In the genomic region with DNA sequence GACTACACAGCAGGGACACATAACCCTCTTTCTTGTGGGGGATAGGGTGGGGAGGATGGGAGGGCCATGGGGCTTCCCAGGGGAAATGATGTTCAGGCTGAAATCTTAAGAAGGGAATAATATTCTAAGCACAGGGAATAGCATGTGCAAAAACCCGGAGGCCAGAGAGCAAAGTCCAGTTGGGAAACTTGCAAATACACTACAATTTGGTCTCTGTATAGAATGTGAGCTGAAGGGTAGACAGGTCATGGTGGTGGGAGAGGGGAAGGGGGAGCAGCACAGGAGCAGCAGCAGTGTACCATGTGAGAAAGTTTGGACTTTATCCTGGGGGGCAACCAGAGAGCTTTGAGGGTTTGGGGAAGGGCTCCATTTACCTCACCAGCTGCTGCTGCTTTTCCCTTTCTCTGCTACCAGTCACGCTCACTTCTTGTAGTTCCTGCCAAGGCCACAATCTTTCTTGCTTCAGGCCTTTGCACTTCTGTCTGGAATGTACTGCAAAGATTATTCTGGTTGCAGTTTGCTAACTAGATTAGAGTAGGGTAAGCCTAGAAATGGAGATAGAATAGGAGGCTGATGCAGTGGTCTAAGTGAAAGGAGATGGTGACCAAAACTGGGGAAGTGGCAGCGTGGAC, we compare ENCODE assay signal across 2 cellular contexts.
A peak's percentile ranks its signal among the peaks of the same experiment; 100 is the strongest.
TF ChIP-seq lines count a peak whose summit lies in the region.

No MANE protein-coding gene starts in this region.

TF ChIP-seq in IMR-90, 13 proteins besides CTCF, POLR2A, EP300 and RAD21:
- TF ChIP-seq FOS (IDR thresholded peaks at IDR 0.05; ENCODE audit: low read depth, low read length) (no peak), CEBPB (IDR thresholded peaks at IDR 0.05; ENCODE audit: low read depth, low read length) (no peak), NFE2L2 (IDR thresholded peaks at IDR 0.05; ENCODE audit: low read depth, low read length) (no peak), MXI1 (IDR thresholded peaks at IDR 0.05; ENCODE audit: borderline replicate concordance, low read depth, low read length) (no peak), BHLHE40 (IDR thresholded peaks at IDR 0.05; ENCODE audit: low read depth, low read length) (no peak), MAZ (IDR thresholded peaks at IDR 0.05; ENCODE audit: borderline replicate concordance, low read depth, low read length) (no peak), RFX5 (IDR thresholded peaks at IDR 0.05; ENCODE audit: low read depth, low read length) (no peak), MAFK (IDR thresholded peaks at IDR 0.05; ENCODE audit: low read depth, low read length) (no peak), SMC3 (IDR thresholded peaks at IDR 0.05; ENCODE audit: low read depth, low read length) (no peak), CHD1 (IDR thresholded peaks at IDR 0.05; ENCODE audit: low read depth, low read length) (no peak)
- TF ChIP-seq, protein P1, sequence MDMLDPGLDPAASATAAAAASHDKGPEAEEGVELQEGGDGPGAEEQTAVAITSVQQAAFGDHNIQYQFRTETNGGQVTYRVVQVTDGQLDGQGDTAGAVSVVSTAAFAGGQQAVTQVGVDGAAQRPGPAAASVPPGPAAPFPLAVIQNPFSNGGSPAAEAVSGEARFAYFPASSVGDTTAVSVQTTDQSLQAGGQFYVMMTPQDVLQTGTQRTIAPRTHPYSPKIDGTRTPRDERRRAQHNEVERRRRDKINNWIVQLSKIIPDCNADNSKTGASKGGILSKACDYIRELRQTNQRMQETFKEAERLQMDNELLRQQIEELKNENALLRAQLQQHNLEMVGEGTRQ (IDR thresholded peaks at IDR 0.05; ENCODE audit: low read depth, low read length), result no peak

TF ChIP-seq in HepG2, 621 proteins besides CTCF, POLR2A, EP300 and RAD21:
- TF ChIP-seq ESRRA (CRISPR knock-in tag; IDR thresholded peaks at IDR 0.05; ENCODE audit: low read depth), result 0 out of 2 replicates have a peak, but pooled peaks have one; percentile 44
- TF ChIP-seq NAIF1 (CRISPR knock-in tag; IDR thresholded peaks at IDR 0.05; ENCODE audit: borderline replicate concordance), result no peak
- TF ChIP-seq ZMYM3 (CRISPR knock-in tag; IDR thresholded peaks at IDR 0.05), result 0 out of 2 replicates have a peak, but pooled peaks have one; percentile 32
- TF ChIP-seq GPN1 (CRISPR knock-in tag; IDR thresholded peaks at IDR 0.05; ENCODE audit: borderline replicate concordance), result no peak
- TF ChIP-seq NFIC (IDR thresholded peaks at IDR 0.05; ENCODE audit: low read length), result no peak
- no peak for TF ChIP-seq KAT8 (CRISPR knock-in tag; IDR thresholded peaks at IDR 0.05)
- no peak for TF ChIP-seq ZC3H13 (CRISPR knock-in tag; IDR thresholded peaks at IDR 0.05)
- 0 out of 2 replicates have a peak, but pooled peaks have one; percentile 28 for TF ChIP-seq ZMYM2 (CRISPR knock-in tag; IDR thresholded peaks at IDR 0.05)
- TF ChIP-seq HNF4G (IDR thresholded peaks at IDR 0.05; ENCODE audit: borderline replicate concordance, low read depth, low read length), result peak; percentile 76; the same call in 1 of the 2 replicates
- TF ChIP-seq HNF4G (CRISPR knock-in tag; IDR thresholded peaks at IDR 0.05; ENCODE audit: borderline replicate concordance, low read depth), result no peak
- TF ChIP-seq RCOR2 (CRISPR knock-in tag; IDR thresholded peaks at IDR 0.05), result 0 out of 2 replicates have a peak, but pooled peaks have one; percentile 54
- TF ChIP-seq, protein P2, sequence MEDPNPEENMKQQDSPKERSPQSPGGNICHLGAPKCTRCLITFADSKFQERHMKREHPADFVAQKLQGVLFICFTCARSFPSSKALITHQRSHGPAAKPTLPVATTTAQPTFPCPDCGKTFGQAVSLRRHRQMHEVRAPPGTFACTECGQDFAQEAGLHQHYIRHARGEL (CRISPR knock-in tag; IDR thresholded peaks at IDR 0.05), result no peak
- TF ChIP-seq NR2F6 (IDR thresholded peaks at IDR 0.05), result no peak
- peak; percentile 44; the same call in 1 of the 2 replicates for TF ChIP-seq NR2F6 (CRISPR knock-in tag; IDR thresholded peaks at IDR 0.05)
- TF ChIP-seq MED8 (CRISPR knock-in tag; IDR thresholded peaks at IDR 0.05; ENCODE audit: insufficient replicate concordance), result no peak
- no peak for TF ChIP-seq ZNF879 (CRISPR knock-in tag; IDR thresholded peaks at IDR 0.05)
- no peak for TF ChIP-seq RBFOX2 (IDR thresholded peaks at IDR 0.05; ENCODE audit: low read depth, low read length)
- no peak for TF ChIP-seq SIX4 (CRISPR knock-in tag; IDR thresholded peaks at IDR 0.05)
- 0 out of 2 replicates have a peak, but pooled peaks have one; percentile 23 for TF ChIP-seq HMG20B (CRISPR knock-in tag; conservative IDR thresholded peaks at IDR 0.05)
- TF ChIP-seq, protein P3, sequence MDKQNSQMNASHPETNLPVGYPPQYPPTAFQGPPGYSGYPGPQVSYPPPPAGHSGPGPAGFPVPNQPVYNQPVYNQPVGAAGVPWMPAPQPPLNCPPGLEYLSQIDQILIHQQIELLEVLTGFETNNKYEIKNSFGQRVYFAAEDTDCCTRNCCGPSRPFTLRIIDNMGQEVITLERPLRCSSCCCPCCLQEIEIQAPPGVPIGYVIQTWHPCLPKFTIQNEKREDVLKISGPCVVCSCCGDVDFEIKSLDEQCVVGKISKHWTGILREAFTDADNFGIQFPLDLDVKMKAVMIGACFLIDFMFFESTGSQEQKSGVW (CRISPR knock-in tag; IDR thresholded peaks at IDR 0.05; ENCODE audit: borderline replicate concordance), result no peak
- TF ChIP-seq, protein P4, sequence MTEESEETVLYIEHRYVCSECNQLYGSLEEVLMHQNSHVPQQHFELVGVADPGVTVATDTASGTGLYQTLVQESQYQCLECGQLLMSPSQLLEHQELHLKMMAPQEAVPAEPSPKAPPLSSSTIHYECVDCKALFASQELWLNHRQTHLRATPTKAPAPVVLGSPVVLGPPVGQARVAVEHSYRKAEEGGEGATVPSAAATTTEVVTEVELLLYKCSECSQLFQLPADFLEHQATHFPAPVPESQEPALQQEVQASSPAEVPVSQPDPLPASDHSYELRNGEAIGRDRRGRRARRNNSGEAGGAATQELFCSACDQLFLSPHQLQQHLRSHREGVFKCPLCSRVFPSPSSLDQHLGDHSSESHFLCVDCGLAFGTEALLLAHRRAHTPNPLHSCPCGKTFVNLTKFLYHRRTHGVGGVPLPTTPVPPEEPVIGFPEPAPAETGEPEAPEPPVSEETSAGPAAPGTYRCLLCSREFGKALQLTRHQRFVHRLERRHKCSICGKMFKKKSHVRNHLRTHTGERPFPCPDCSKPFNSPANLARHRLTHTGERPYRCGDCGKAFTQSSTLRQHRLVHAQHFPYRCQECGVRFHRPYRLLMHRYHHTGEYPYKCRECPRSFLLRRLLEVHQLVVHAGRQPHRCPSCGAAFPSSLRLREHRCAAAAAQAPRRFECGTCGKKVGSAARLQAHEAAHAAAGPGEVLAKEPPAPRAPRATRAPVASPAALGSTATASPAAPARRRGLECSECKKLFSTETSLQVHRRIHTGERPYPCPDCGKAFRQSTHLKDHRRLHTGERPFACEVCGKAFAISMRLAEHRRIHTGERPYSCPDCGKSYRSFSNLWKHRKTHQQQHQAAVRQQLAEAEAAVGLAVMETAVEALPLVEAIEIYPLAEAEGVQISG (CRISPR knock-in tag; IDR thresholded peaks at IDR 0.05), result no peak
- no peak for TF ChIP-seq HDAC6 (IDR thresholded peaks at IDR 0.05; ENCODE audit: low read depth, low read length)
- TF ChIP-seq, protein P5, sequence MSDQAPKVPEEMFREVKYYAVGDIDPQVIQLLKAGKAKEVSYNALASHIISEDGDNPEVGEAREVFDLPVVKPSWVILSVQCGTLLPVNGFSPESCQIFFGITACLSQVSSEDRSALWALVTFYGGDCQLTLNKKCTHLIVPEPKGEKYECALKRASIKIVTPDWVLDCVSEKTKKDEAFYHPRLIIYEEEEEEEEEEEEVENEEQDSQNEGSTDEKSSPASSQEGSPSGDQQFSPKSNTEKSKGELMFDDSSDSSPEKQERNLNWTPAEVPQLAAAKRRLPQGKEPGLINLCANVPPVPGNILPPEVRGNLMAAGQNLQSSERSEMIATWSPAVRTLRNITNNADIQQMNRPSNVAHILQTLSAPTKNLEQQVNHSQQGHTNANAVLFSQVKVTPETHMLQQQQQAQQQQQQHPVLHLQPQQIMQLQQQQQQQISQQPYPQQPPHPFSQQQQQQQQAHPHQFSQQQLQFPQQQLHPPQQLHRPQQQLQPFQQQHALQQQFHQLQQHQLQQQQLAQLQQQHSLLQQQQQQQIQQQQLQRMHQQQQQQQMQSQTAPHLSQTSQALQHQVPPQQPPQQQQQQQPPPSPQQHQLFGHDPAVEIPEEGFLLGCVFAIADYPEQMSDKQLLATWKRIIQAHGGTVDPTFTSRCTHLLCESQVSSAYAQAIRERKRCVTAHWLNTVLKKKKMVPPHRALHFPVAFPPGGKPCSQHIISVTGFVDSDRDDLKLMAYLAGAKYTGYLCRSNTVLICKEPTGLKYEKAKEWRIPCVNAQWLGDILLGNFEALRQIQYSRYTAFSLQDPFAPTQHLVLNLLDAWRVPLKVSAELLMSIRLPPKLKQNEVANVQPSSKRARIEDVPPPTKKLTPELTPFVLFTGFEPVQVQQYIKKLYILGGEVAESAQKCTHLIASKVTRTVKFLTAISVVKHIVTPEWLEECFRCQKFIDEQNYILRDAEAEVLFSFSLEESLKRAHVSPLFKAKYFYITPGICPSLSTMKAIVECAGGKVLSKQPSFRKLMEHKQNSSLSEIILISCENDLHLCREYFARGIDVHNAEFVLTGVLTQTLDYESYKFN (CRISPR knock-in tag; conservative IDR thresholded peaks at IDR 0.05), result peak; percentile 22; the same call in 1 of the 2 replicates
- no peak for TF ChIP-seq ZBTB42 (CRISPR knock-in tag; IDR thresholded peaks at IDR 0.05)
- 0 out of 2 replicates have a peak, but pooled peaks have one; percentile 14 for TF ChIP-seq HOXA3 (CRISPR knock-in tag; IDR thresholded peaks at IDR 0.05)
- no peak for TF ChIP-seq NCOA2 (CRISPR knock-in tag; IDR thresholded peaks at IDR 0.05)
- no peak for TF ChIP-seq RFXAP (CRISPR knock-in tag; IDR thresholded peaks at IDR 0.05; ENCODE audit: borderline replicate concordance)
- no peak for TF ChIP-seq EED (CRISPR knock-in tag; IDR thresholded peaks at IDR 0.05)
- TF ChIP-seq SOX13 (IDR thresholded peaks at IDR 0.05), result no peak
- peak in 1 of 2 experiments; percentile 10; a peak in 1 of 4 replicates for TF ChIP-seq SOX13 (CRISPR knock-in tag; conservative IDR thresholded peaks at IDR 0.05 in 1 of 2, IDR thresholded peaks at IDR 0.05 in 1 of 2)
- no peak for TF ChIP-seq ZNF430 (CRISPR knock-in tag; IDR thresholded peaks at IDR 0.05)
- no peak for TF ChIP-seq ZNF781 (CRISPR knock-in tag; IDR thresholded peaks at IDR 0.05; ENCODE audit: borderline replicate concordance, not compliant biosample characterization)
- no peak for TF ChIP-seq MYNN (CRISPR knock-in tag; IDR thresholded peaks at IDR 0.05; ENCODE audit: low read depth)
- 0 out of 2 replicates have a peak, but pooled peaks have one; percentile 36 for TF ChIP-seq GATAD2A (CRISPR knock-in tag; IDR thresholded peaks at IDR 0.05)
- no peak for TF ChIP-seq KLF9 (CRISPR knock-in tag; IDR thresholded peaks at IDR 0.05; ENCODE audit: low read depth)
- peak; percentile 83 for TF ChIP-seq HNF4A (CRISPR knock-in tag; IDR thresholded peaks at IDR 0.05)
- TF ChIP-seq FOXC1 (CRISPR knock-in tag; IDR thresholded peaks at IDR 0.05; ENCODE audit: borderline replicate concordance), result no peak
- no peak for TF ChIP-seq ZNF207 (IDR thresholded peaks at IDR 0.05; ENCODE audit: borderline replicate concordance)
- TF ChIP-seq ZNF337 (CRISPR knock-in tag; IDR thresholded peaks at IDR 0.05; ENCODE audit: borderline replicate concordance, low read depth), result no peak
- TF ChIP-seq, protein P6, sequence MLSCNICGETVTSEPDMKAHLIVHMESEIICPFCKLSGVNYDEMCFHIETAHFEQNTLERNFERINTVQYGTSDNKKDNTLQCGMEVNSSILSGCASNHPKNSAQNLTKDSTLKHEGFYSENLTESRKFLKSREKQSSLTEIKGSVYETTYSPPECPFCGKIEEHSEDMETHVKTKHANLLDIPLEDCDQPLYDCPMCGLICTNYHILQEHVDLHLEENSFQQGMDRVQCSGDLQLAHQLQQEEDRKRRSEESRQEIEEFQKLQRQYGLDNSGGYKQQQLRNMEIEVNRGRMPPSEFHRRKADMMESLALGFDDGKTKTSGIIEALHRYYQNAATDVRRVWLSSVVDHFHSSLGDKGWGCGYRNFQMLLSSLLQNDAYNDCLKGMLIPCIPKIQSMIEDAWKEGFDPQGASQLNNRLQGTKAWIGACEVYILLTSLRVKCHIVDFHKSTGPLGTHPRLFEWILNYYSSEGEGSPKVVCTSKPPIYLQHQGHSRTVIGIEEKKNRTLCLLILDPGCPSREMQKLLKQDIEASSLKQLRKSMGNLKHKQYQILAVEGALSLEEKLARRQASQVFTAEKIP (CRISPR knock-in tag; IDR thresholded peaks at IDR 0.05; ENCODE audit: borderline replicate concordance), result no peak
- TF ChIP-seq ZNF891 (CRISPR knock-in tag; IDR thresholded peaks at IDR 0.05), result no peak
- TF ChIP-seq ZNF567 (CRISPR knock-in tag; IDR thresholded peaks at IDR 0.05; ENCODE audit: borderline replicate concordance), result no peak
- no peak for TF ChIP-seq BORCS8-MEF2B (CRISPR knock-in tag; IDR thresholded peaks at IDR 0.05)
- no peak for TF ChIP-seq ZNF737 (CRISPR knock-in tag; IDR thresholded peaks at IDR 0.05; ENCODE audit: borderline replicate concordance)
- TF ChIP-seq ISL2 (CRISPR knock-in tag; IDR thresholded peaks at IDR 0.05), result no peak
